In the genomic region with DNA sequence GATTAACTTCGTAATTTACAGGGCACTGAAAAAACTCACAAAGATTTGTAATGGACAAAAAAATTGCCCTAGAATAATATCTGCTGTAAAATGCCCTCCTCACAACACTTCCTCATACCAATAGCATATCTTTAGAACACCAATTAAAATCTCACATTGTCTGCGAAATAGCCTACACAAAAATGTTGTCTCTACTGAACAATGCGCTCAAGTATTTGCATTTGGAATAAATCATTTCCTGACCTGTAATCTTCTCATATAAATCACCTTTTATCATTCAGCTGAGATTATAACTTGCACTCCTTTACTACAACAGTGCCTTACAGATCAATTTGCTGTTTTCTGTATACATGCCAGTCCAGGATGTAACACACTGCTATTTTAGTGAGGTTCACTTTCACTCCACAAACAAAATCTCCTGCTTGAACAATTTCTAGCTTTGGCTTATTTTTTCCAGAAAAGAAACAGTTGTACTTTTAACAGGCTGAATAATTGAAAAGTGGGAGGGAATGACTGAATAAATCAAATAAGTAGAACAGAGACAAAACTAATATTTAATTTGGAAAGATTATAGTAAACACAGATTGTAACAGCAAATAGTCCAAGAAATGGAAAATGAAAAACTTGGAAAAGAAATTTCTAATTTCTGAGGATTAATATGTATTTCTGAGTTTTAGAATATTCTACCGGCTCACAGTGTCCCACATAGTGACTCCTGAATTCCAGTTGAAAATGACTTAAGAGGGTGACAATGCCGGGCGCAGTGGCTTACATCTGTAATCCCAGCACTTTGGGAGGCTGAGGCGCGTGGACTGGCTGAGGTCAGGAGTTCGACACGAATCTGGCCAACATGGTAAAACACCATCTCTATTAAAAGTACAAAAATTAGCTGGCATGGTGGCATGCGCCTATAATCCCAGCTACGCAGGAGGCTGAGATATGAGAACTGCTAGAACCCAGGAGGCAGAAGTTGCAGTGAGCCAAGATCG, we compare ENCODE assay signal across 21 cellular contexts. TPM values are rescaled to one million over a fixed set of nuclear protein-coding genes. Genes with fewer than 3 reads are reported as not detected.
DNase-seq lines count a peak whose midpoint lies in the region; ATAC-seq, FAIRE-seq and TF ChIP-seq lines count a peak whose summit lies in the region.
"Had no signal": no experiment of that assay in that cellular context is flagged by ENCODE, and none has a peak within 500 bp of the region (broad histone marks: within the 10 kb centered on the region; RNA-seq: fewer than 3 reads in every experiment).

No MANE protein-coding gene starts in this region.

- H3K27ac ChIP-seq in breast epithelium (peak overlapping the region in 1 of 2 donors; percentile 8), RWPE2 (ENCODE audit: poor library complexity, severe bottlenecking) (peak overlapping the region; percentile 47), keratinocyte (ENCODE audit: control insufficient read depth, insufficient read depth, low read length) (peak overlapping the region; percentile 39), thyroid gland (peak overlapping the region in 2 of 3 donors; percentile 5)
- H3K27ac ChIP-seq: KMS-11 had no signal

- H3K4me1 ChIP-seq in breast epithelium (no peaks in the 10 kb centered on the region), RWPE2 (ENCODE audit: insufficient read depth, poor library complexity, severe bottlenecking) (peaks cover 57% of the 10 kb centered on the region), keratinocyte (ENCODE audit: control insufficient read depth, extremely low read depth, insufficient read depth, low read length) (peaks cover 60% of the 10 kb centered on the region), thyroid gland (peaks cover 16 to 28% of the 10 kb centered on the region in 2 donors)

- peaks cover 8% of the 10 kb centered on the region for H3K36me3 Mint-ChIP-seq in MCF 10A (ENCODE audit: insufficient read depth, unreplicated experiment)
- peaks cover 11% of the 10 kb centered on the region for H3K36me3 Mint-ChIP-seq in activated naive CD4-positive, alpha-beta T cell treated with anti-CD3 and anti-CD28 coated beads, Interleukin-2, amount 10 ng/mL, durations not matched to agents 7 days and 5 days
- H3K36me3 Mint-ChIP-seq: stimulated activated effector memory CD8-positive, alpha-beta T cell treated with anti-CD3 and anti-CD28 coated beads, Interleukin-12 subunit alpha, Interleukin-12 subunit beta, amount 100 ng/mL, for 72 hours had no signal

- peak; percentile 34 for FAIRE-seq in keratinocyte (lab: Jason Lieb, UNC)
- FAIRE-seq: small intestine had no signal

- H3K9ac ChIP-seq in keratinocyte (ENCODE audit: control insufficient read depth, extremely low read depth, insufficient read depth, low read length), result peak overlapping the region; percentile 29
- H3K9ac ChIP-seq: KMS-11 had no signal

- no peak for DNase-seq in MCF 10A (ENCODE audit: unreplicated experiment)
- no peak for DNase-seq in breast epithelium (ENCODE audit: low spot score in 2 of 2)
- DNase-seq in RWPE2 (ENCODE audit: low spot score), result no peak
- no peak for DNase-seq in keratinocyte (ENCODE audit: low read depth, low spot score)
- DNase-seq in thyroid gland, result no peak
- DNase-seq in activated naive CD4-positive, alpha-beta T cell treated with anti-CD3 and anti-CD28 coated beads, Interleukin-2, amount 10 ng/mL, durations not matched to agents 7 days and 5 days, result no peak
- DNase-seq in HK-2 (ENCODE audit: unreplicated experiment), result no peak
- DNase-seq: activated CD4-positive, CD25-positive, alpha-beta regulatory T cell; amniotic stem cell; CD4-positive, alpha-beta T cell; DMS79; gastrocnemius medialis; mesenchymal stem cell; NK-92 treated with Interleukin-12 subunit alpha and Interleukin-12 subunit beta, amount 100 ng/mL, for 24 hours; SHP77 treated with DMSO at 0.1 percent for 48 hours; small intestine; T-helper 2 cell had no signal

- TF ChIP-seq CTCF in MCF 10A (IDR thresholded peaks at IDR 0.05; ENCODE audit: unreplicated experiment), result no peak
- no peak for TF ChIP-seq CTCF in breast epithelium (IDR thresholded peaks at IDR 0.05)
- no peak for TF ChIP-seq CTCF in RWPE2 (IDR thresholded peaks at IDR 0.05; ENCODE audit: poor library complexity, severe bottlenecking)
- TF ChIP-seq CTCF in keratinocyte (optimal IDR thresholded peaks at IDR 0.05 in 1 of 3, IDR thresholded peaks at IDR 0.05 in 1 of 3, conservative IDR thresholded peaks at IDR 0.05 in 1 of 3; ENCODE audit: extremely low read depth in 1 of 3, insufficient read depth in 2 of 3, low read length in 3 of 3), result no peak
- no peak for TF ChIP-seq CTCF in thyroid gland (IDR thresholded peaks at IDR 0.05)

- H3K9me3 Mint-ChIP-seq in MCF 10A (ENCODE audit: unreplicated experiment), result no peaks in the 10 kb centered on the region
- H3K9me3 Mint-ChIP-seq in activated naive CD4-positive, alpha-beta T cell treated with anti-CD3 and anti-CD28 coated beads, Interleukin-2, amount 10 ng/mL, durations not matched to agents 7 days and 5 days, result no peaks in the 10 kb centered on the region
- H3K9me3 Mint-ChIP-seq: activated T-helper 17 cell treated with anti-CD3 and anti-CD28 coated beads, Interleukin-2, amount 50 U/mL, for 72 hours; CD4-positive, alpha-beta T cell; stimulated activated effector memory CD8-positive, alpha-beta T cell treated with anti-CD3 and anti-CD28 coated beads, Interleukin-12 subunit alpha, Interleukin-12 subunit beta, amount 100 ng/mL, for 72 hours had no signal

- intact Hi-C loops in MCF 10A (cut with micrococcal nuclease) (no loop called here), breast epithelium (cut with DNase I; ENCODE audit: low total_unique reads) (no loop called here), thyroid gland (cut with DNase I) (no loop called here)

- peak overlapping the region; percentile 33 for H3K27ac Mint-ChIP-seq in MCF 10A (ENCODE audit: low read depth, unreplicated experiment)
- no peak overlapping the region for H3K27ac Mint-ChIP-seq in activated naive CD4-positive, alpha-beta T cell treated with anti-CD3 and anti-CD28 coated beads, Interleukin-2, amount 10 ng/mL, durations not matched to agents 7 days and 5 days
- H3K27ac Mint-ChIP-seq: CD4-positive, alpha-beta T cell; stimulated activated effector memory CD8-positive, alpha-beta T cell treated with anti-CD3 and anti-CD28 coated beads, Interleukin-12 subunit alpha, Interleukin-12 subunit beta, amount 100 ng/mL, for 72 hours had no signal

- TF ChIP-seq POLR2A in breast epithelium (IDR thresholded peaks at IDR 0.05) (no peak), thyroid gland (IDR thresholded peaks at IDR 0.05) (no peak)

- POLR2A ChIA-PET in MCF 10A (lab: Yijun Ruan, JAX), result interaction anchor here (0.8 to 1.9 kb wide), 3 partner anchors 29 to 166 kb away, joined by 3 to 7 read pairs (median 4); no protein-coding TSS in a partner anchor

- no peaks in the 10 kb centered on the region for H3K27me3 ChIP-seq in breast epithelium
- H3K27me3 ChIP-seq in RWPE2 (ENCODE audit: insufficient read depth, poor library complexity, severe bottlenecking), result no peaks in the 10 kb centered on the region
- no peaks in the 10 kb centered on the region for H3K27me3 ChIP-seq in keratinocyte (ENCODE audit: control insufficient read depth, extremely low read depth, insufficient read depth, low read length)
- no peaks in the 10 kb centered on the region for H3K27me3 ChIP-seq in thyroid gland
- H3K27me3 ChIP-seq: gastrocnemius medialis had no signal

- no peaks in the 10 kb centered on the region for H3K9me1 ChIP-seq in keratinocyte (ENCODE audit: control insufficient read depth, extremely low read depth, insufficient read depth, low read length)

- peak overlapping the region; percentile 58 for H3K4me2 ChIP-seq in keratinocyte (ENCODE audit: control insufficient read depth, extremely low read depth, insufficient read depth, low read depth, low read length)
- H3K4me2 ChIP-seq: KMS-11 had no signal

- no peaks in the 10 kb centered on the region for H3K27me3 Mint-ChIP-seq in MCF 10A (ENCODE audit: insufficient read depth, unreplicated experiment)
- H3K27me3 Mint-ChIP-seq in activated naive CD4-positive, alpha-beta T cell treated with anti-CD3 and anti-CD28 coated beads, Interleukin-2, amount 10 ng/mL, durations not matched to agents 7 days and 5 days, result no peaks in the 10 kb centered on the region
- H3K27me3 Mint-ChIP-seq: activated T-helper 17 cell treated with anti-CD3 and anti-CD28 coated beads, Interleukin-2, amount 50 U/mL, for 72 hours; CD4-positive, alpha-beta T cell had no signal

- H2AFZ ChIP-seq in keratinocyte (ENCODE audit: control insufficient read depth, low read length), result no peak overlapping the region

- H3K9me3 ChIP-seq in breast epithelium (no peaks in the 10 kb centered on the region), RWPE2 (ENCODE audit: severe bottlenecking) (peaks cover 1% of the 10 kb centered on the region), keratinocyte (ENCODE audit: control insufficient read depth, low read depth, low read length) (no peaks in the 10 kb centered on the region), thyroid gland (no peaks in the 10 kb centered on the region)
- H3K9me3 ChIP-seq: gastrocnemius medialis had no signal

- no TSS peak for BruUV-seq in MCF 10A (replicated peaks; lab: Mats Ljungman, UMichigan)

- no peak overlapping the region for H3K4me3 ChIP-seq in breast epithelium
- H3K4me3 ChIP-seq in RWPE2 (ENCODE audit: severe bottlenecking), result no peak overlapping the region
- H3K4me3 ChIP-seq in keratinocyte (ENCODE audit: control insufficient read depth in 2 of 3, extremely low read depth in 1 of 3, insufficient read depth in 2 of 3, low read depth in 1 of 3, low read length in 3 of 3), result no peak overlapping the region
- H3K4me3 ChIP-seq in thyroid gland (replicated peaks in 1 of 3), result no peak overlapping the region
- H3K4me3 ChIP-seq: gastrocnemius medialis had no signal

- WGBS in thyroid gland, 2 donors, result 85 to 86% methylated on average over 13 of the region's 13 CpGs

- CTCF ChIA-PET in MCF 10A (lab: Yijun Ruan, JAX), result interaction anchor here (0.6 to 1.4 kb wide), 3 partner anchors 9 to 98 kb away, joined by 3 to 6 read pairs (median 4); no protein-coding TSS in a partner anchor
- CTCF ChIA-PET in activated naive CD4-positive, alpha-beta T cell treated with anti-CD3 and anti-CD28 coated beads, Interleukin-2, amount 10 ng/mL, durations not matched to agents 7 days and 5 days (lab: Charles Lee), result no interaction called here

- H3K4me1 Mint-ChIP-seq in MCF 10A (ENCODE audit: insufficient read depth, unreplicated experiment), result peaks cover 24% of the 10 kb centered on the region
- H3K4me1 Mint-ChIP-seq in activated naive CD4-positive, alpha-beta T cell treated with anti-CD3 and anti-CD28 coated beads, Interleukin-2, amount 10 ng/mL, durations not matched to agents 7 days and 5 days, result peaks cover 7% of the 10 kb centered on the region

- peak; percentile 25; the same call in 1 of the 3 replicates for ATAC-seq in RWPE2 (ENCODE audit: low read depth)
- ATAC-seq in GM19397 (IDR thresholded peaks at IDR 0.05; ENCODE audit: unreplicated experiment), result no peak
- ATAC-seq: activated T-helper 17 cell treated with anti-CD3 and anti-CD28 coated beads, Interleukin-2, amount 50 U/mL, for 72 hours; gastrocnemius medialis; stimulated activated effector memory CD8-positive, alpha-beta T cell treated with anti-CD3 and anti-CD28 coated beads, Interleukin-12 subunit alpha, Interleukin-12 subunit beta, amount 100 ng/mL, for 72 hours had no signal

- H4K20me1 ChIP-seq in keratinocyte (ENCODE audit: control insufficient read depth, extremely low read depth, insufficient read depth, low read length), result no peaks in the 10 kb centered on the region

- no peak overlapping the region for H3K4me3 Mint-ChIP-seq in MCF 10A (ENCODE audit: unreplicated experiment)
- no peak overlapping the region for H3K4me3 Mint-ChIP-seq in activated naive CD4-positive, alpha-beta T cell treated with anti-CD3 and anti-CD28 coated beads, Interleukin-2, amount 10 ng/mL, durations not matched to agents 7 days and 5 days
- H3K4me3 Mint-ChIP-seq: activated T-helper 17 cell treated with anti-CD3 and anti-CD28 coated beads, Interleukin-2, amount 50 U/mL, for 72 hours; CD4-positive, alpha-beta T cell; stimulated activated effector memory CD8-positive, alpha-beta T cell treated with anti-CD3 and anti-CD28 coated beads, Interleukin-12 subunit alpha, Interleukin-12 subunit beta, amount 100 ng/mL, for 72 hours had no signal

- peaks cover 85% of the 10 kb centered on the region for H3K79me2 ChIP-seq in keratinocyte (ENCODE audit: control insufficient read depth, insufficient read depth, low read length)

- no peaks in the 10 kb centered on the region for H3K36me3 ChIP-seq in breast epithelium
- no peaks in the 10 kb centered on the region for H3K36me3 ChIP-seq in RWPE2 (ENCODE audit: low read depth)
- no peaks in the 10 kb centered on the region for H3K36me3 ChIP-seq in keratinocyte (ENCODE audit: control insufficient read depth in 2 of 2, extremely low read depth in 1 of 2, insufficient read depth in 2 of 2, low read length in 2 of 2)
- no peaks in the 10 kb centered on the region for H3K36me3 ChIP-seq in thyroid gland
- H3K36me3 ChIP-seq: gastrocnemius medialis had no signal

- dilution Hi-C loops in keratinocyte (cut with MboI; ENCODE audit: extremely low pct_ligation_motif_present, low sequenced_read_pairs), result no loop called here

RNA-seq across cellular contexts. Expression of gene JMJD1C, which starts 30.6 kb away (rescaled TPM):
- total RNA-seq in MCF 10A (2022) (91.9 and 101 TPM in 2 replicates), breast epithelium (100 to 1,000 TPM; 134 to 327 (median 162) TPM), thyroid gland (100 to 1,000 TPM; 120 to 168 (median 136) TPM)
- polyA plus RNA-seq in keratinocyte, result 24.9 to 38.2 TPM (median 26.6 TPM) in 3 replicates
- 81.0 TPM for polyA plus RNA-seq in keratinocyte (2011; ENCODE audit: low read depth)
- polyA plus RNA-seq in keratinocyte (2011; cell fraction: cytosol; rRNA removed), result 9.0 and 22.2 TPM in 2 replicates
- 49.7 and 62.2 TPM in 2 replicates for polyA plus RNA-seq in keratinocyte (2011; cell fraction: nucleus; rRNA removed)
- polyA plus RNA-seq in keratinocyte (2012; ENCODE audit: low replicate concordance), result 18.7 and 43.8 TPM in 2 replicates
- polyA minus RNA-seq in keratinocyte, result 19.1 to 117 TPM (median 79.7 TPM) in 3 replicates
- polyA minus RNA-seq in keratinocyte (2011; cell fraction: cytosol; rRNA and poly(A)+ RNA removed), result 17.8 TPM
- polyA minus RNA-seq in keratinocyte (2011; cell fraction: nucleus; rRNA and poly(A)+ RNA removed), result 94.4 and 166 TPM in 2 replicates
